Comparison of ENCODE assay signal across 9 cellular contexts in genomic region chr6:142855877-142856606, GRCh38.
DNase-seq lines count a peak whose midpoint lies in the region; ATAC-seq and TF ChIP-seq lines count a peak whose summit lies in the region.
"Had no signal": no experiment of that assay in that cellular context is flagged by ENCODE, and none has a peak within 500 bp of the region (broad histone marks: within the 10 kb centered on the region; RNA-seq: fewer than 3 reads in every experiment).

No MANE protein-coding gene starts in this region.

- no peaks in the 10 kb centered on the region for H3K36me3 ChIP-seq in PC-3 (ENCODE audit: low read depth, low read length)
- no peaks in the 10 kb centered on the region for H3K36me3 ChIP-seq in right atrium auricular region

- H3F3A ChIP-seq in PC-3 (ENCODE audit: low read length, unreplicated experiment) = no peaks in the 10 kb centered on the region

- TF ChIP-seq CTCF in PC-3 (conservative IDR thresholded peaks at IDR 0.05; ENCODE audit: low read depth, low read length) = no peak
- no peak for TF ChIP-seq CTCF in HFFc6 (IDR thresholded peaks at IDR 0.05)
- TF ChIP-seq CTCF in right atrium auricular region (IDR thresholded peaks at IDR 0.05) = no peak

- peak; percentile 50 for ATAC-seq in activated CD8-positive, alpha-beta memory T cell treated with anti-CD3 and anti-CD28 coated beads, Interleukin-2, amount 10 ng/mL, durations not matched to agents 7 days and 5 days
- ATAC-seq in HG02870 (IDR thresholded peaks at IDR 0.05; ENCODE audit: unreplicated experiment) (peak; percentile 35), T-helper 17 cell (peak; percentile 10), PC-3 (no peak)
- peak; percentile 49 for ATAC-seq in stimulated activated naive CD8-positive, alpha-beta T cell treated with anti-CD3 and anti-CD28 coated beads, Interleukin-15, Interleukin-2, amounts not matched to agents 100 U/mL and 50 U/mL, for 24 hours
- ATAC-seq: left colon had no signal

- peaks cover 8% of the 10 kb centered on the region; the same call in 1 of the 2 replicates for H3K79me2 ChIP-seq in PC-3 (ENCODE audit: low read length)

- CTCF ChIA-PET in activated CD8-positive, alpha-beta memory T cell treated with anti-CD3 and anti-CD28 coated beads, Interleukin-2, amount 10 ng/mL, durations not matched to agents 7 days and 5 days (lab: Charles Lee) = interaction anchor here (0.7 to 2.3 kb wide), 7 partner anchors 27 to 91 kb away, joined by 3 to 6 read pairs (median 3); no protein-coding TSS in a partner anchor
- CTCF ChIA-PET in PC-3 (lab: Charles Lee) = no interaction called here

- POLR2A ChIA-PET in PC-3 (lab: Charles Lee; ENCODE audit: unreplicated experiment) = no interaction called here

- H3K4me1 Mint-ChIP-seq in activated CD8-positive, alpha-beta memory T cell treated with anti-CD3 and anti-CD28 coated beads, Interleukin-2, amount 10 ng/mL, durations not matched to agents 7 days and 5 days = peaks cover 84% of the 10 kb centered on the region
- peaks cover 75% of the 10 kb centered on the region for H3K4me1 Mint-ChIP-seq in T-helper 17 cell
- H3K4me1 Mint-ChIP-seq in HFFc6 (ENCODE audit: low read depth) = peaks cover 57% of the 10 kb centered on the region

- no TSS peak for BruUV-seq in PC-3 (replicated peaks; lab: Mats Ljungman, UMichigan)

- H3K27ac ChIP-seq in PC-3 (ENCODE audit: low read length) = no peak overlapping the region
- no peak overlapping the region for H3K27ac ChIP-seq in right atrium auricular region

- H3K4me3 ChIP-seq in PC-3 (ENCODE audit: low read length) (no peak overlapping the region), right atrium auricular region (no peak overlapping the region)

- no peak overlapping the region for H3K4me2 ChIP-seq in PC-3 (ENCODE audit: low read length)

- no peaks in the 10 kb centered on the region for H3K27me3 Mint-ChIP-seq in activated CD8-positive, alpha-beta memory T cell treated with anti-CD3 and anti-CD28 coated beads, Interleukin-2, amount 10 ng/mL, durations not matched to agents 7 days and 5 days
- H3K27me3 Mint-ChIP-seq in T-helper 17 cell (no peaks in the 10 kb centered on the region), HFFc6 (ENCODE audit: insufficient read depth) (no peaks in the 10 kb centered on the region)

- H3K9me2 ChIP-seq in PC-3 (replicated peaks; ENCODE audit: low read length) = no peaks in the 10 kb centered on the region

- intact Hi-C loops in PC-3 (cut with micrococcal nuclease) = no loop called here

- peaks cover 13% of the 10 kb centered on the region for H3K36me3 Mint-ChIP-seq in activated CD8-positive, alpha-beta memory T cell treated with anti-CD3 and anti-CD28 coated beads, Interleukin-2, amount 10 ng/mL, durations not matched to agents 7 days and 5 days
- H3K36me3 Mint-ChIP-seq in T-helper 17 cell (ENCODE audit: low read depth) = peaks cover 3% of the 10 kb centered on the region
- 0 out of 2 replicates have a peak, but pooled peaks cover 8% of the 10 kb centered on the region for H3K36me3 Mint-ChIP-seq in HFFc6 (ENCODE audit: low read depth)

- H3K9me3 ChIP-seq in T-helper 17 cell (ENCODE audit: control insufficient read depth, low read length, poor library complexity, severe bottlenecking) = no peaks in the 10 kb centered on the region
- no peaks in the 10 kb centered on the region for H3K9me3 ChIP-seq in PC-3 (ENCODE audit: low read length)
- H3K9me3 ChIP-seq in right atrium auricular region = no peaks in the 10 kb centered on the region

- no peak overlapping the region for H3K9ac ChIP-seq in PC-3 (ENCODE audit: low read length)

- H2AFZ ChIP-seq in PC-3 (ENCODE audit: low read length) = no peak overlapping the region

- peaks cover 43% of the 10 kb centered on the region for H3K4me1 ChIP-seq in PC-3 (ENCODE audit: insufficient read depth, low read length)
- peaks cover 0 to 37% of the 10 kb centered on the region in 2 donors for H3K4me1 ChIP-seq in right atrium auricular region

- H3K4me3 Mint-ChIP-seq in activated CD8-positive, alpha-beta memory T cell treated with anti-CD3 and anti-CD28 coated beads, Interleukin-2, amount 10 ng/mL, durations not matched to agents 7 days and 5 days = peak overlapping the region; percentile 71
- H3K4me3 Mint-ChIP-seq in T-helper 17 cell (peak overlapping the region; percentile 90), HFFc6 (no peak overlapping the region)

- peak overlapping the region; percentile 96 for H3K27ac Mint-ChIP-seq in activated CD8-positive, alpha-beta memory T cell treated with anti-CD3 and anti-CD28 coated beads, Interleukin-2, amount 10 ng/mL, durations not matched to agents 7 days and 5 days
- H3K27ac Mint-ChIP-seq in T-helper 17 cell = peak overlapping the region; percentile 100
- no peak overlapping the region for H3K27ac Mint-ChIP-seq in HFFc6

- H3K27me3 ChIP-seq in PC-3 (ENCODE audit: low read length) (no peaks in the 10 kb centered on the region), right atrium auricular region (no peaks in the 10 kb centered on the region)

- no peaks in the 10 kb centered on the region for H4K20me1 ChIP-seq in PC-3 (ENCODE audit: low read length)

- H3K9me3 Mint-ChIP-seq in activated CD8-positive, alpha-beta memory T cell treated with anti-CD3 and anti-CD28 coated beads, Interleukin-2, amount 10 ng/mL, durations not matched to agents 7 days and 5 days (ENCODE audit: low read depth) = no peaks in the 10 kb centered on the region
- H3K9me3 Mint-ChIP-seq in HFFc6 = no peaks in the 10 kb centered on the region

- DNase-seq in activated CD8-positive, alpha-beta memory T cell treated with anti-CD3 and anti-CD28 coated beads, Interleukin-2, amount 10 ng/mL, durations not matched to agents 7 days and 5 days = peak; percentile 61
- DNase-seq in activated CD8-positive, alpha-beta memory T cell treated with anti-CD3 and anti-CD28 coated beads, Interleukin-2, amount 50 U/mL, for 4 hours = no peak
- DNase-seq in T-helper 17 cell (no peak), PC-3 (no peak), HFFc6 (no peak), right atrium auricular region (ENCODE audit: low spot score) (no peak)
- no peak for DNase-seq in stimulated activated naive CD8-positive, alpha-beta T cell treated with anti-CD3 and anti-CD28 coated beads, Interleukin-15, Interleukin-2, amounts not matched to agents 100 U/mL and 50 U/mL, for 24 hours
- DNase-seq: left colon had no signal
